Comparison of ENCODE assay signal across 35 cellular contexts in the genomic region with DNA sequence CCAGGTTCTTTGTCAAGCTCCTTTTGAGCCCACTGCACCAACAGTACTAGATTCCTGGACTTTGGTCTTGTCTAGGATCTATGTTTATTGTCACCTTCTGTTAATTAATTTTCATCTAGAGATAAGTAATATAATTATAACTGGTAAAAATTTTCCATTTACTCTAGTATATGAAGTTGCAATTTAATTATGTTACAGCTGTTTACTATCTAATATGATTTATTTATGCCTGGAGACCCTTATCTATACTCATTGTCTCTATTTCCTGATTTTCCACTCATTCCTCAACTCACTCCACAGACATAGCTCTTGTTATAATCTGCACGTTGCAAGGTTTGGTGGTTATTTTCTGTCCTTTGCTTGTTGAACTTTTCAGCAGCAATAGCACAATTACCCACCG.
"Had no signal": no experiment of that assay in that cellular context is flagged by ENCODE, and none has a peak within 500 bp of the region (broad histone marks: within the 10 kb centered on the region; RNA-seq: fewer than 3 reads in every experiment).

No MANE protein-coding gene starts in this region.

- DNase-seq: Karpas-422, Kasumi-1, KG1, MG63, MM.1S, MV-4-11, NCI-H1048, NCI-H1092, NCI-H1092 treated with DMSO at 0.1 percent for 48 hours, NCI-H1105, NCI-H1105 treated with DMSO at 0.1 percent for 48 hours, NCI-H1417, NCI-H1417 treated with DMSO at 0.1 percent for 48 hours, NCI-H1436, NCI-H1436 treated with DMSO at 0.1 percent for 48 hours, NCI-H146, NCI-H1694, NCI-H1694 treated with DMSO at 0.1 percent for 48 hours, NCI-H187, NCI-H187 treated with DMSO at 0.1 percent for 48 hours, NCI-H1930, NCI-H2029, NCI-H2029 treated with DMSO at 0.1 percent for 48 hours, NCI-H2081, NCI-H2081 treated with DMSO at 0.1 percent for 48 hours, NCI-H2107, NCI-H2171, NCI-H2171 treated with DMSO at 0.1 percent for 48 hours, NCI-H2227 treated with DMSO at 0.1 percent for 48 hours, NCI-H226, NCI-H345, NCI-H446, NCI-H446 treated with DMSO at 0.1 percent for 48 hours, NCI-H510A had no signal

- H3K4me3 ChIP-seq: MG63 had no signal

- H3K9me3 ChIP-seq: MG63 had no signal

- H3K36me3 ChIP-seq: MG63 had no signal

- H3K9ac ChIP-seq: KMS-11 had no signal

- H3K27ac ChIP-seq: KMS-11 had no signal

- H3K4me2 ChIP-seq: KMS-11 had no signal

- H3K27me3 ChIP-seq: MG63 had no signal
